ENCODE assay signal across 32 cellular contexts in the genomic region with DNA sequence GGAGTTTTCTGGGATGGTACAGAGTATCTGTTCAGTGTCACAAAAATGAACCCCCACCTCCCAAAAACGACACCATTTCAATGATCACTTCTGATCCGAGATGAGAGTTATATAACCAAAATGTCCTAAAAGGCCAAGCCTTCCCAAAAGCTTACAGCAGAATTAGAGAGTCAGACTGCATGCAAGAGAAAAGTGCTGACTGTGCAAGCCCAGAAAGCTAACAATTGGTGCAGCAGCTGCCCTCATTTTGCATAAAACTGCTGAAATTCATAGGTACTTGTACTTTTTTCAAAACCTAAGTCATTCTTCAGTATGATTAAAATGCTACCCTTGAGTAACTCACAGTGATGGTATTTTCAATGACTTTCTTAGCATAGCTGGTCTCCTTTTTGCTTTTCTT.
"Had no signal": no experiment of that assay in that cellular context is flagged by ENCODE, and none has a peak within 500 bp of the region (broad histone marks: within the 10 kb centered on the region; RNA-seq: fewer than 3 reads in every experiment).

No MANE protein-coding gene starts in this region.

- FAIRE-seq: pancreas had no signal

- H3K27me3 Mint-ChIP-seq: naive thymus-derived CD8-positive, alpha-beta T cell; natural killer cell treated with Interleukin-12 subunit alpha and Interleukin-12 subunit beta and Interleukin-15 and Interleukin-18, amount 100 ng/mL, for 72 hours; stimulated activated memory B cell treated with anti-CD40 and anti-IgM and Interleukin-4, amounts not matched to agents 10 μg/mL and 1 μg/mL and 100 μg/mL, for 72 hours; stimulated activated naive CD8-positive, alpha-beta T cell treated with anti-CD3 and anti-CD28 coated beads, Interleukin-15, amount 100 ng/mL, for 72 hours had no signal

- H3K4me3 ChIP-seq: pancreas, psoas muscle, skin epidermis, smooth muscle cell, spleen, suprapubic skin, testis, tibial artery, transverse colon, upper lobe of right lung, uterus had no signal

- H3K4me3 Mint-ChIP-seq: naive thymus-derived CD8-positive, alpha-beta T cell; natural killer cell treated with Interleukin-12 subunit alpha and Interleukin-12 subunit beta and Interleukin-15 and Interleukin-18, amount 100 ng/mL, for 72 hours; nephron progenitor cell; neural crest cell; stimulated activated memory B cell treated with anti-CD40 and anti-IgM and Interleukin-4, amounts not matched to agents 10 μg/mL and 1 μg/mL and 100 μg/mL, for 72 hours; stimulated activated naive CD8-positive, alpha-beta T cell treated with anti-CD3 and anti-CD28 coated beads, Interleukin-15, amount 100 ng/mL, for 72 hours; type B pancreatic cell had no signal

- H3K27ac ChIP-seq: neutrophil, pancreas, psoas muscle, skin epidermis, spleen, suprapubic skin, testis, tibial artery, transverse colon, upper lobe of right lung, uterus had no signal

- H3K4me1 Mint-ChIP-seq: naive thymus-derived CD8-positive, alpha-beta T cell; stimulated activated memory B cell treated with anti-CD40 and anti-IgM and Interleukin-4, amounts not matched to agents 10 μg/mL and 1 μg/mL and 100 μg/mL, for 72 hours; stimulated activated naive CD8-positive, alpha-beta T cell treated with anti-CD3 and anti-CD28 coated beads, Interleukin-15, amount 100 ng/mL, for 72 hours had no signal

- H3K9me3 ChIP-seq: neutrophil, pancreas, psoas muscle, suprapubic skin, testis, tibial artery, transverse colon, upper lobe of right lung, uterus had no signal

- H3K36me3 ChIP-seq: neutrophil, pancreas, spleen, suprapubic skin, tibial artery, transverse colon, upper lobe of right lung, uterus had no signal

- H3K36me3 Mint-ChIP-seq: naive thymus-derived CD8-positive, alpha-beta T cell; natural killer cell treated with Interleukin-12 subunit alpha and Interleukin-12 subunit beta and Interleukin-15 and Interleukin-18, amount 100 ng/mL, for 72 hours; stimulated activated memory B cell treated with anti-CD40 and anti-IgM and Interleukin-4, amounts not matched to agents 10 μg/mL and 1 μg/mL and 100 μg/mL, for 72 hours; type B pancreatic cell had no signal

- H3K27me3 ChIP-seq: neutrophil, pancreas, spleen, suprapubic skin, testis, tibial artery, transverse colon, upper lobe of right lung, uterus had no signal

- H3K4me2 ChIP-seq: smooth muscle cell had no signal

- H3K4me1 ChIP-seq: pancreas, psoas muscle, spleen, suprapubic skin, tibial artery, transverse colon, upper lobe of right lung, uterus had no signal

- DNase-seq: naive thymus-derived CD8-positive, alpha-beta T cell; nephron progenitor cell; nucleus accumbens; pancreas; posterior cingulate gyrus; psoas muscle; right cardiac atrium; spleen; stimulated activated CD4-positive, alpha-beta T cell treated with anti-CD3 and anti-CD28 coated beads, Interleukin-12 subunit alpha, Interleukin-12 subunit beta, amount 100 ng/mL, for 4 hours; stimulated activated CD4-positive, alpha-beta T cell treated with anti-CD3 and anti-CD28 coated beads, Interleukin-1b, Interleukin-23, amount 100 ng/mL, for 48 hours; stimulated activated CD4-positive, alpha-beta T cell treated with anti-CD3 and anti-CD28 coated beads, Interleukin-4, amount 100 ng/mL, for 1 hour; stimulated activated CD4-positive, alpha-beta T cell treated with anti-CD3 and anti-CD28 coated beads, Interleukin-4, amount 100 ng/mL, for 4 hours; stimulated activated CD8-positive, alpha-beta memory T cell treated with anti-CD3 and anti-CD28 coated beads, Interleukin-4, amount 100 ng/mL, for 48 hours; stimulated activated naive CD4-positive, alpha-beta T cell; stimulated activated naive CD8-positive, alpha-beta T cell treated with anti-CD3 and anti-CD28 coated beads, Interleukin-15, amount 100 ng/mL, for 72 hours; stimulated activated naive CD8-positive, alpha-beta T cell treated with anti-CD3 and anti-CD28 coated beads, Interleukin-15, Interleukin-2, amounts not matched to agents 100 U/mL and 50 U/mL, for 24 hours; substantia nigra; testis; tibial artery; transverse colon; upper lobe of right lung; uterus had no signal

- ATAC-seq: naive thymus-derived CD8-positive, alpha-beta T cell; natural killer cell treated with Interleukin-12 subunit alpha and Interleukin-12 subunit beta and Interleukin-15 and Interleukin-18, amount 100 ng/mL, for 72 hours; psoas muscle; right cardiac atrium; sciatic nerve; stimulated activated memory B cell treated with anti-CD40 and anti-IgM and Interleukin-4, amounts not matched to agents 10 μg/mL and 1 μg/mL and 100 μg/mL, for 72 hours; stimulated activated naive CD8-positive, alpha-beta T cell treated with anti-CD3 and anti-CD28 coated beads, Interleukin-15, amount 100 ng/mL, for 72 hours; stimulated activated naive CD8-positive, alpha-beta T cell treated with anti-CD3 and anti-CD28 coated beads, Interleukin-15, Interleukin-2, amounts not matched to agents 100 U/mL and 50 U/mL, for 24 hours; upper lobe of right lung had no signal

- H3K27ac Mint-ChIP-seq: naive thymus-derived CD8-positive, alpha-beta T cell; natural killer cell treated with Interleukin-12 subunit alpha and Interleukin-12 subunit beta and Interleukin-15 and Interleukin-18, amount 100 ng/mL, for 72 hours; nephron progenitor cell; progenitor cell of endocrine pancreas; stimulated activated memory B cell treated with anti-CD40 and anti-IgM and Interleukin-4, amounts not matched to agents 10 μg/mL and 1 μg/mL and 100 μg/mL, for 72 hours; stimulated activated naive CD8-positive, alpha-beta T cell treated with anti-CD3 and anti-CD28 coated beads, Interleukin-15, amount 100 ng/mL, for 72 hours; type B pancreatic cell had no signal

- H3K9me3 Mint-ChIP-seq: nephron progenitor cell; neural crest cell; stimulated activated memory B cell treated with anti-CD40 and anti-IgM and Interleukin-4, amounts not matched to agents 10 μg/mL and 1 μg/mL and 100 μg/mL, for 72 hours; stimulated activated naive CD8-positive, alpha-beta T cell treated with anti-CD3 and anti-CD28 coated beads, Interleukin-15, amount 100 ng/mL, for 72 hours; type B pancreatic cell had no signal
